Comparison of ENCODE assay signal across 31 cellular contexts in the genomic region with DNA sequence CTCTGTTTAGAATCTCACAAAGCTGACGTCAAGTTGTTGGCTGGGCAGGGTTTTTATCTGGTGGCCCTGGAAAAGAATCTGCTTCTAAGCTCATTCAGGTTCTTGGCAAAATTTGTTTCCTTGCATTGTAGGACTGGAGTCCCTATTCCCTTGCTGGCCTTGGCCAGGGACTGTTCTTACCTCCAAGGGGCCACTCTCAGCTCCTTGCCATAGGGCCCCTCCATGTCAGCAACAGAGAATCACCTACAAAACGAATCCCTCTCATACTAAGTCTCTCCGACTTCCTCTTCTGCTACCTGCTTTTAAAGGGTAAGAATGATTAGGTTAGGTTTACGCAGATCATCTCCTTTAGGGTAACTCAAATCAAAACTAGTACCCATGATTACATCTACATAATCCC.
"Had no signal": no experiment of that assay in that cellular context is flagged by ENCODE, and none has a peak within 500 bp of the region (broad histone marks: within the 10 kb centered on the region; RNA-seq: fewer than 3 reads in every experiment).

No MANE protein-coding gene starts in this region.

- H3K4me1 Mint-ChIP-seq: activated CD4-positive, alpha-beta T cell treated with anti-CD3 and anti-CD28 coated beads, Interleukin-2, amount 10 ng/mL, durations not matched to agents 24 days and 14 days; activated naive CD4-positive, alpha-beta T cell treated with anti-CD3 and anti-CD28 coated beads, Interleukin-2, amount 50 U/mL, for 24 hours; immature natural killer cell; stimulated activated effector memory CD8-positive, alpha-beta T cell treated with anti-CD3 and anti-CD28 coated beads, Interleukin-12 subunit alpha, Interleukin-12 subunit beta, amount 100 ng/mL, for 72 hours had no signal

- H3K27me3 ChIP-seq: cardiac muscle cell, dorsolateral prefrontal cortex, upper lobe of left lung had no signal

- H3K9me3 ChIP-seq: upper lobe of left lung had no signal

- ATAC-seq: activated CD8-positive, alpha-beta T cell treated with anti-CD3 and anti-CD28 coated beads for 36 hours; psoas muscle; right cardiac atrium; stimulated activated effector memory CD8-positive, alpha-beta T cell treated with anti-CD3 and anti-CD28 coated beads, Interleukin-12 subunit alpha, Interleukin-12 subunit beta, amount 100 ng/mL, for 72 hours had no signal

- H3K4me1 ChIP-seq: parathyroid adenoma, psoas muscle had no signal

- H3K9me3 Mint-ChIP-seq: activated CD4-positive, alpha-beta T cell treated with anti-CD3 and anti-CD28 coated beads, Interleukin-2, amount 10 ng/mL, durations not matched to agents 24 days and 14 days; activated CD8-positive, alpha-beta T cell treated with anti-CD3 and anti-CD28 coated beads for 36 hours; activated naive CD4-positive, alpha-beta T cell treated with anti-CD3 and anti-CD28 coated beads, Interleukin-2, amount 50 U/mL, for 24 hours; activated T-helper 2 cell treated with anti-CD3 and anti-CD28 coated beads, Interferon-gamma antibody, Interleukin-2, Interleukin-4, amounts not matched to agents 10 μg/mL and 5 μg/mL and 100 μg/mL, durations not matched to agents 14 hours and 24 hours and 36 hours; stimulated activated effector memory CD8-positive, alpha-beta T cell treated with anti-CD3 and anti-CD28 coated beads, Interleukin-12 subunit alpha, Interleukin-12 subunit beta, amount 100 ng/mL, for 72 hours; stimulated activated naive CD8-positive, alpha-beta T cell treated with anti-CD3 and anti-CD28 coated beads, Interleukin-15, Interleukin-2, amounts not matched to agents 100 ng/mL and 50 ng/mL, for 24 hours; T-helper 1 cell treated with Interleukin-12 subunit alpha and Interleukin-12 subunit beta and Interleukin-4 antibody, amounts not matched to agents 30 μg/mL and 1 μg/mL, for 36 hours had no signal

- H3K4me3 Mint-ChIP-seq: activated CD4-positive, alpha-beta T cell treated with anti-CD3 and anti-CD28 coated beads, Interleukin-2, amount 10 ng/mL, durations not matched to agents 24 days and 14 days; activated CD8-positive, alpha-beta T cell treated with anti-CD3 and anti-CD28 coated beads for 36 hours; activated naive CD4-positive, alpha-beta T cell treated with anti-CD3 and anti-CD28 coated beads, Interleukin-2, amount 50 U/mL, for 24 hours; immature natural killer cell; neural crest cell; stimulated activated effector memory CD8-positive, alpha-beta T cell treated with anti-CD3 and anti-CD28 coated beads, Interleukin-12 subunit alpha, Interleukin-12 subunit beta, amount 100 ng/mL, for 72 hours; stimulated activated naive CD8-positive, alpha-beta T cell treated with anti-CD3 and anti-CD28 coated beads, Interleukin-15, Interleukin-2, amounts not matched to agents 100 ng/mL and 50 ng/mL, for 24 hours; T-helper 1 cell treated with Interleukin-12 subunit alpha and Interleukin-12 subunit beta and Interleukin-4 antibody, amounts not matched to agents 30 μg/mL and 1 μg/mL, for 36 hours had no signal

- H3K4me3 ChIP-seq: cardiac muscle cell, coronary artery, dorsolateral prefrontal cortex, psoas muscle, upper lobe of left lung had no signal

- H3K36me3 ChIP-seq: cardiac muscle cell, WERI-Rb-1 had no signal

- H3K27ac Mint-ChIP-seq: activated CD4-positive, alpha-beta T cell treated with anti-CD3 and anti-CD28 coated beads, Interleukin-2, amount 10 ng/mL, durations not matched to agents 24 days and 14 days; activated CD8-positive, alpha-beta T cell treated with anti-CD3 and anti-CD28 coated beads for 36 hours; activated naive CD4-positive, alpha-beta T cell treated with anti-CD3 and anti-CD28 coated beads, Interleukin-2, amount 50 U/mL, for 24 hours; activated T-helper 2 cell treated with anti-CD3 and anti-CD28 coated beads, Interferon-gamma antibody, Interleukin-2, Interleukin-4, amounts not matched to agents 10 μg/mL and 5 μg/mL and 100 μg/mL, durations not matched to agents 14 hours and 24 hours and 36 hours; immature natural killer cell; stimulated activated effector memory CD8-positive, alpha-beta T cell treated with anti-CD3 and anti-CD28 coated beads, Interleukin-12 subunit alpha, Interleukin-12 subunit beta, amount 100 ng/mL, for 72 hours; stimulated activated naive CD8-positive, alpha-beta T cell treated with anti-CD3 and anti-CD28 coated beads, Interleukin-15, Interleukin-2, amounts not matched to agents 100 ng/mL and 50 ng/mL, for 24 hours; T-helper 1 cell treated with Interleukin-12 subunit alpha and Interleukin-12 subunit beta and Interleukin-4 antibody, amounts not matched to agents 30 μg/mL and 1 μg/mL, for 36 hours had no signal

- H3K27ac ChIP-seq: cardiac muscle cell, coronary artery, dorsolateral prefrontal cortex, parathyroid adenoma, psoas muscle, upper lobe of left lung, WERI-Rb-1 had no signal

- H3K36me3 Mint-ChIP-seq: activated naive CD4-positive, alpha-beta T cell treated with anti-CD3 and anti-CD28 coated beads, Interleukin-2, amount 50 U/mL, for 24 hours; stimulated activated effector memory CD8-positive, alpha-beta T cell treated with anti-CD3 and anti-CD28 coated beads, Interleukin-12 subunit alpha, Interleukin-12 subunit beta, amount 100 ng/mL, for 72 hours had no signal

- H3K27me3 Mint-ChIP-seq: activated CD4-positive, alpha-beta T cell treated with anti-CD3 and anti-CD28 coated beads, Interleukin-2, amount 10 ng/mL, durations not matched to agents 24 days and 14 days; activated CD8-positive, alpha-beta T cell treated with anti-CD3 and anti-CD28 coated beads for 36 hours; activated naive CD4-positive, alpha-beta T cell treated with anti-CD3 and anti-CD28 coated beads, Interleukin-2, amount 50 U/mL, for 24 hours; stimulated activated naive CD8-positive, alpha-beta T cell treated with anti-CD3 and anti-CD28 coated beads, Interleukin-15, Interleukin-2, amounts not matched to agents 100 ng/mL and 50 ng/mL, for 24 hours had no signal

- H3K9ac ChIP-seq: parathyroid adenoma had no signal

- DNase-seq: activated CD4-positive, alpha-beta T cell treated with anti-CD3 and anti-CD28 coated beads, Interleukin-2, amount 10 ng/mL, durations not matched to agents 24 days and 14 days; activated CD4-positive, CD25-positive, alpha-beta regulatory T cell treated with anti-CD3 and anti-CD28 coated beads, Interleukin-2, amount 50 U/mL, for 72 hours; activated CD8-positive, alpha-beta T cell treated with anti-CD3 and anti-CD28 coated beads for 36 hours; activated T-cell treated with anti-CD3 and anti-CD28 coated beads, Interleukin-2, amount 50 U/mL, for 48 hours; dorsolateral prefrontal cortex; effector memory CD4-positive, alpha-beta T cell; erythroblast; head of caudate nucleus; hypothalamus; immature natural killer cell; kidney; left colon; mammary epithelial cell; nucleus accumbens; psoas muscle; right cardiac atrium; stimulated activated CD4-positive, alpha-beta T cell treated with anti-CD3 and anti-CD28 coated beads, Interleukin-4, amount 100 ng/mL, for 24 hours; substantia nigra; SW 1271; T-helper 9 cell; upper lobe of left lung had no signal

- H2AFZ ChIP-seq: parathyroid adenoma had no signal
